ENCODE assay signal across 20 cellular contexts in genomic region chr13:94301487-94301886, GRCh38.
DNase-seq lines count a peak whose midpoint lies in the region; ATAC-seq, FAIRE-seq and TF ChIP-seq lines count a peak whose summit lies in the region.
"Had no signal": no experiment of that assay in that cellular context is flagged by ENCODE, and none has a peak within 500 bp of the region (broad histone marks: within the 10 kb centered on the region; RNA-seq: fewer than 3 reads in every experiment).

No MANE protein-coding gene starts in this region.

- POLR2A ChIA-PET in HepG2 (lab: Yijun Ruan, JAX): no interaction called here
- POLR2A ChIA-PET in K562 (lab: Yijun Ruan, JAX): no interaction called here

- no peak for DNase-seq in HepG2 (ENCODE audit: low spot score)
- DNase-seq in right lobe of liver: no peak
- DNase-seq in K562 (ENCODE audit: extremely low read depth in 1 of 4, low spot score in 3 of 4): no peak
- DNase-seq in NAMALWA (ENCODE audit: low spot score): no peak
- DNase-seq in NCI-H1092 (lab: John Stamatoyannopoulos, UW): no peak
- DNase-seq: 8988T; ACHN; BE2C; C1 segment of cervical spinal cord; CD4-positive, alpha-beta memory T cell; CD4-positive, CD25-positive, alpha-beta regulatory T cell; CD8-positive, alpha-beta memory T cell; COR-L47; DMS79 treated with DMSO at 0.1 percent for 48 hours; GF-D8 had no signal

- H4K20me1 ChIP-seq in HepG2 (ENCODE audit: insufficient read depth, low read length) (no peaks in the 10 kb centered on the region), K562 (replicated peaks; ENCODE audit: control insufficient read depth, insufficient read depth, low read length) (no peaks in the 10 kb centered on the region)
- H4K20me1 ChIP-seq: BLaER1 had no signal

- no peak for TF ChIP-seq POLR2A in HepG2 (IDR thresholded peaks at IDR 0.05; ENCODE audit: insufficient read depth in 1 of 2, low read depth in 2 of 2, low read length in 2 of 2)
- TF ChIP-seq POLR2A in right lobe of liver (IDR thresholded peaks at IDR 0.05): no peak
- no peak for TF ChIP-seq POLR2A in K562 (conservative IDR thresholded peaks at IDR 0.05)

- no peak for ATAC-seq in HepG2
- no peak for ATAC-seq in right lobe of liver
- no peak for ATAC-seq in K562

- H3K4me1 ChIP-seq in HepG2 (ENCODE audit: insufficient read depth, low read length) (peaks cover 38% of the 10 kb centered on the region), right lobe of liver (peaks cover 0 to 34% (median 13%) of the 10 kb centered on the region in 4 donors), K562 (replicated peaks in 1 of 2; ENCODE audit: control insufficient read depth in 2 of 2, insufficient read depth in 2 of 2, low read length in 2 of 2) (no peaks in the 10 kb centered on the region)
- H3K4me1 ChIP-seq: BLaER1 had no signal

- H3K36me3 ChIP-seq in HepG2 (replicated peaks in 1 of 2; ENCODE audit: control insufficient read depth in 1 of 2, insufficient read depth in 2 of 2, low read length in 2 of 2) (no peaks in the 10 kb centered on the region; a peak in 1 of 5 replicates), right lobe of liver (no peaks in the 10 kb centered on the region), K562 (ENCODE audit: control insufficient read depth, insufficient read depth, low read length) (no peaks in the 10 kb centered on the region)
- H3K36me3 ChIP-seq: BE2C, BLaER1 had no signal

- in situ Hi-C loops in HepG2 (cut with HindIII; ENCODE audit: extremely low pct_ligation_motif_present, low pct_unique_long_range_greater_than_20kb): no loop called here
- in situ Hi-C loops in K562 (cut with MboI): no loop called here

- TF ChIP-seq CTCF in HepG2 (CRISPR knock-in tag; IDR thresholded peaks at IDR 0.05) (no peak), right lobe of liver (IDR thresholded peaks at IDR 0.05) (no peak), K562 (IDR thresholded peaks at IDR 0.05 in 2 of 3, conservative IDR thresholded peaks at IDR 0.05 in 1 of 3; ENCODE audit: insufficient read depth in 2 of 3, low read depth in 1 of 3, low read length in 3 of 3) (no peak)

- H2AFZ ChIP-seq in HepG2 (ENCODE audit: low read length) (no peak overlapping the region), K562 (ENCODE audit: low read depth, low read length) (no peak overlapping the region)

- no peaks in the 10 kb centered on the region for H3K9me1 ChIP-seq in K562 (ENCODE audit: control insufficient read depth, insufficient read depth, low read length)

- H3K27me3 ChIP-seq in HepG2 (ENCODE audit: control insufficient read depth in 1 of 2, insufficient read depth in 2 of 2, low read length in 2 of 2) (no peaks in the 10 kb centered on the region), right lobe of liver (no peaks in the 10 kb centered on the region), K562 (ENCODE audit: control insufficient read depth in 2 of 2, insufficient read depth in 2 of 2, low read length in 2 of 2) (no peaks in the 10 kb centered on the region)
- H3K27me3 ChIP-seq: BE2C, BLaER1 had no signal

- no peak for TF ChIP-seq EP300 in HepG2 (IDR thresholded peaks at IDR 0.05; ENCODE audit: low read depth in 2 of 2, low read length in 2 of 2)
- no peak for TF ChIP-seq EP300 in HepG2 (CRISPR knock-in tag; IDR thresholded peaks at IDR 0.05; ENCODE audit: borderline replicate concordance)
- TF ChIP-seq EP300 in K562 (IDR thresholded peaks at IDR 0.05; ENCODE audit: low read length): no peak

- 94% methylated on average over 1 of the region's 1 CpG for WGBS in HepG2 (ENCODE audit: low lambda C conversion rate)
- 86% methylated on average over 1 of the region's 1 CpG for WGBS in right lobe of liver (ENCODE audit: insufficient coverage, low coverage, low lambda C conversion rate, missing lambda C conversion rate)
- WGBS in K562 (ENCODE audit: insufficient coverage, low coverage, missing lambda C conversion rate): 0% methylated on average over 1 of the region's 1 CpG

- TF ChIP-seq RAD21 in HepG2 (CRISPR knock-in tag; IDR thresholded peaks at IDR 0.05) (no peak), K562 (CRISPR knock-in tag; conservative IDR thresholded peaks at IDR 0.05 in 1 of 2, IDR thresholded peaks at IDR 0.05 in 1 of 2) (no peak)

- H3K79me2 ChIP-seq in HepG2 (ENCODE audit: insufficient read depth, low read length): no peaks in the 10 kb centered on the region
- no peaks in the 10 kb centered on the region for H3K79me2 ChIP-seq in K562 (ENCODE audit: control insufficient read depth, insufficient read depth, low read length)

- H3K9ac ChIP-seq in HepG2 (ENCODE audit: insufficient read depth, low read depth, low read length): no peak overlapping the region
- H3K9ac ChIP-seq in K562 (ENCODE audit: insufficient read depth in 1 of 2, low read depth in 2 of 2, low read length in 2 of 2): no peak overlapping the region
- H3K9ac ChIP-seq: BLaER1 had no signal

- no peak overlapping the region for H3K4me2 ChIP-seq in HepG2 (ENCODE audit: low read depth, low read length)
- no peak overlapping the region for H3K4me2 ChIP-seq in K562 (ENCODE audit: insufficient read depth, low read length)
- H3K4me2 ChIP-seq: BLaER1 had no signal

- CTCF ChIA-PET in HepG2 (lab: Yijun Ruan, JAX; ENCODE audit: low intra/inter-chr PET ratio, low total read pairs): no interaction called here
- CTCF ChIA-PET in K562 (lab: Yijun Ruan, JAX; ENCODE audit: low intra/inter-chr PET ratio): no interaction called here

- no peak overlapping the region for H3K27ac ChIP-seq in HepG2 (ENCODE audit: extremely low read length, insufficient read depth, low read length)
- no peak overlapping the region for H3K27ac ChIP-seq in right lobe of liver
- no peak overlapping the region for H3K27ac ChIP-seq in K562 (ENCODE audit: extremely low read depth, low read depth, low read length)
- H3K27ac ChIP-seq: BLaER1 had no signal

- FAIRE-seq in HepG2 (lab: Jason Lieb, UNC) (no peak), K562 (lab: Jason Lieb, UNC) (no peak)
- FAIRE-seq: A204.1, G401.6, GM12891, GM19239 had no signal

- intact Hi-C loops in HepG2 (cut with micrococcal nuclease; ENCODE audit: unreplicated experiment): no loop called here
- intact Hi-C loops in right lobe of liver (cut with DNase I): no loop called here
- intact Hi-C loops in K562 (cut with micrococcal nuclease): no loop called here

- H3K4me3 ChIP-seq in HepG2 (replicated peaks in 1 of 3; ENCODE audit: insufficient read depth in 1 of 3, low read depth in 2 of 3, low read length in 3 of 3): no peak overlapping the region
- no peak overlapping the region for H3K4me3 ChIP-seq in right lobe of liver
- no peak overlapping the region for H3K4me3 ChIP-seq in K562
- H3K4me3 ChIP-seq: BLaER1 had no signal

- no peaks in the 10 kb centered on the region for H3K9me3 ChIP-seq in HepG2 (ENCODE audit: low read length)
- H3K9me3 ChIP-seq in right lobe of liver: no peaks in the 10 kb centered on the region
- no peaks in the 10 kb centered on the region for H3K9me3 ChIP-seq in K562 (replicated peaks; ENCODE audit: control insufficient read depth, insufficient read depth, low read depth, low read length)
- H3K9me3 ChIP-seq: BE2C, BLaER1 had no signal

- BruUV-seq in HepG2 (replicated peaks; lab: Mats Ljungman, UMichigan) (no TSS peak), K562 (replicated peaks; lab: Mats Ljungman, UMichigan) (no TSS peak)

TF ChIP-seq in HepG2, 621 proteins besides CTCF, POLR2A, EP300 and RAD21:
- TF ChIP-seq ZNF629 (CRISPR knock-in tag; conservative IDR thresholded peaks at IDR 0.05) (peak; percentile 83), ZFP36L2 (CRISPR knock-in tag; IDR thresholded peaks at IDR 0.05) (no peak)
TF ChIP-seq in HepG2: peak in this region for 1.

TF ChIP-seq in K562, 482 proteins besides CTCF, POLR2A, EP300 and RAD21:
- TF ChIP-seq RBM25 (IDR thresholded peaks at IDR 0.05; ENCODE audit: low read depth, low read length, severe bottlenecking): peak; percentile 59
- TF ChIP-seq CSDE1 (IDR thresholded peaks at IDR 0.05): no peak
